ENCODE assay signal across 8 cellular contexts in the genomic region with DNA sequence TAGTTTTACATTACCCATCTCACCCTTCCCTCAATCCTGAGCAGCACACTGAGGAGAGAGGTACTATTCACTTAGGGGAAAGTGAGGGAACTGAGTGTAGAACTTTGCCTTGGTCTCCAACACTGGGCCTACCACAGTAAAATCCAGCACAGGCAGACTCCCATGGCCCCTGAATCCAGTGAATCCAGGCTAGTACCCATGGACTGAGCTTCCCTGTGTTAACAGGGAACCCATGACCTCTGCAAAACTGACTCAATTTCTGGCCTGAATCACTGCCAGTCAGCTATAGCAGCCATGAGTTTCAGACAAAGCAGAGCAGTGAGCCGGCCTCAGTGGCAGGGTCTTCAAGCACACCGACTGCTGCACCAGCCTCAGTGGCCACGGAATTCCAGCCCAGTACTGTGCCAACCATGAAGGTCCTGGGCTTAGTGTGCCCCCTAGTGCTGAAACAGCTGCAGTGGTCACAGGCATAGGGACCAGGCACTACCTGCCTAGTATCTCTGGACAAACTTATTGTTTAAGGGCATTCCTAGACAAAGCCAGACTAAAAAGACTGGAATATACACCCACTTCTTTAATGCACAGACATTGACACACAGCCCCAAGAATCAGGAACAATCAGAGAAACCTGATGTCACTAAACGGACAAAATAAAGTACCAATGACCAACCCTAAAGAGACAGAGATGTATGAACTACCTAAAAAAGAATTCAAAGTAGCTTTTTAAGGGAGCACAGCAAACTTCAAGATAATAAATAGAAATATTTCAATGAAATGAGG.
A peak's percentile ranks its signal among the peaks of the same experiment; 100 is the strongest.
DNase-seq lines count a peak whose midpoint lies in the region; ATAC-seq and TF ChIP-seq lines count a peak whose summit lies in the region.

No MANE protein-coding gene starts in this region.

- H3K27me3 Mint-ChIP-seq in Caco-2 (ENCODE audit: insufficient read depth, unreplicated experiment) (no peaks in the 10 kb centered on the region), HFFc6 (ENCODE audit: insufficient read depth) (peaks cover 3% of the 10 kb centered on the region; the same call in 1 of the 2 replicates)
- H3K27me3 Mint-ChIP-seq in activated CD8-positive, alpha-beta T cell treated with anti-CD3 and anti-CD28 coated beads, Interleukin-2, amount 10 ng/mL, durations not matched to agents 7 days and 5 days (ENCODE audit: low read depth) = no peaks in the 10 kb centered on the region

- no peaks in the 10 kb centered on the region for H3K36me3 ChIP-seq in Caco-2 (ENCODE audit: control insufficient read depth, insufficient read depth, low read length)

- H3K27me3 ChIP-seq in Caco-2 (replicated peaks; ENCODE audit: control insufficient read depth, insufficient read depth, low read length) = no peaks in the 10 kb centered on the region
- H3K27me3 ChIP-seq in right cardiac atrium (ENCODE audit: control insufficient read depth, insufficient read depth) = no peaks in the 10 kb centered on the region

- 51% methylated on average over 4 of the region's 4 CpGs for WGBS in right cardiac atrium

- no peaks in the 10 kb centered on the region for H3K4me1 ChIP-seq in Caco-2
- H3K4me1 ChIP-seq in right cardiac atrium (ENCODE audit: control insufficient read depth, insufficient read depth, low read length) = no peaks in the 10 kb centered on the region

- H3K27ac Mint-ChIP-seq in Caco-2 (ENCODE audit: unreplicated experiment) = no peak overlapping the region
- no peak overlapping the region for H3K27ac Mint-ChIP-seq in HFFc6
- H3K27ac Mint-ChIP-seq in activated CD8-positive, alpha-beta T cell treated with anti-CD3 and anti-CD28 coated beads, Interleukin-2, amount 10 ng/mL, durations not matched to agents 7 days and 5 days = no peak overlapping the region

- peaks cover 3% of the 10 kb centered on the region; the same call in 1 of the 2 replicates for H3K9me3 ChIP-seq in Caco-2
- no peaks in the 10 kb centered on the region for H3K9me3 ChIP-seq in right cardiac atrium (ENCODE audit: control insufficient read depth, low read length)

- no peak overlapping the region for H3K27ac ChIP-seq in right cardiac atrium (ENCODE audit: low read length)

- H3K4me3 Mint-ChIP-seq in Caco-2 (ENCODE audit: unreplicated experiment) (no peak overlapping the region), HFFc6 (no peak overlapping the region)
- H3K4me3 Mint-ChIP-seq in activated CD8-positive, alpha-beta T cell treated with anti-CD3 and anti-CD28 coated beads, Interleukin-2, amount 10 ng/mL, durations not matched to agents 7 days and 5 days = no peak overlapping the region

- H3K4me3 ChIP-seq in Caco-2 (ENCODE audit: low read depth, low read length) (no peak overlapping the region), right cardiac atrium (ENCODE audit: low read length) (no peak overlapping the region)

- intact Hi-C loops in Caco-2 (cut with micrococcal nuclease; ENCODE audit: unreplicated experiment) (loop anchor here (5.0 kb wide), 2 partner anchors 326 to 461 kb away; a partner anchor contains a TSS), right cardiac atrium (cut with DNase I) (no loop called here)

- TF ChIP-seq CTCF in Caco-2 (IDR thresholded peaks at IDR 0.05; ENCODE audit: insufficient read depth in 1 of 2, low read depth in 1 of 2, low read length in 1 of 2, severe bottlenecking in 1 of 2, unreplicated experiment in 1 of 2) (peak; percentile 37 to 55), HFFc6 (IDR thresholded peaks at IDR 0.05) (peak; percentile 72)

- no TSS peak for BruUV-seq in Caco-2 (replicated peaks; lab: Mats Ljungman, UMichigan)

- H3K4me1 Mint-ChIP-seq in Caco-2 (ENCODE audit: low read depth, unreplicated experiment) = no peaks in the 10 kb centered on the region
- H3K4me1 Mint-ChIP-seq in HFFc6 (ENCODE audit: low read depth) = no peaks in the 10 kb centered on the region
- H3K4me1 Mint-ChIP-seq in activated CD8-positive, alpha-beta T cell treated with anti-CD3 and anti-CD28 coated beads, Interleukin-2, amount 10 ng/mL, durations not matched to agents 7 days and 5 days (ENCODE audit: low read depth) = peaks cover 6% of the 10 kb centered on the region

- CTCF ChIA-PET in Caco-2 (lab: Charles Lee) = interaction anchor here (1.1 kb wide), 1 partner anchor 474 kb away, joined by 3 read pairs; no protein-coding TSS in a partner anchor
- CTCF ChIA-PET in activated CD8-positive, alpha-beta T cell treated with anti-CD3 and anti-CD28 coated beads, Interleukin-2, amount 10 ng/mL, durations not matched to agents 7 days and 5 days (lab: Charles Lee) = interaction anchor here (0.8 to 2.1 kb wide), 19 partner anchors 8 to 474 kb away, joined by 3 to 12 read pairs (median 4); no protein-coding TSS in a partner anchor

- H3K36me3 Mint-ChIP-seq in Caco-2 (ENCODE audit: insufficient read depth, unreplicated experiment) (no peaks in the 10 kb centered on the region), HFFc6 (ENCODE audit: low read depth) (no peaks in the 10 kb centered on the region)
- peaks cover 12% of the 10 kb centered on the region for H3K36me3 Mint-ChIP-seq in activated CD8-positive, alpha-beta T cell treated with anti-CD3 and anti-CD28 coated beads, Interleukin-2, amount 10 ng/mL, durations not matched to agents 7 days and 5 days (ENCODE audit: low read depth)

- ATAC-seq in activated CD8-positive, alpha-beta T cell treated with anti-CD3 and anti-CD28 coated beads, Interleukin-2, amount 10 ng/mL, durations not matched to agents 7 days and 5 days = peak; percentile 53
- ATAC-seq in GM18520 (IDR thresholded peaks at IDR 0.05; ENCODE audit: unreplicated experiment) = no peak
- no peak for ATAC-seq in right cardiac atrium
- ATAC-seq in HG03469 (IDR thresholded peaks at IDR 0.05; ENCODE audit: unreplicated experiment) = no peak

- peak in 1 of 2 experiments; percentile 30 for DNase-seq in Caco-2
- DNase-seq in HFFc6 = no peak
- DNase-seq in activated CD8-positive, alpha-beta T cell treated with anti-CD3 and anti-CD28 coated beads, Interleukin-2, amount 10 ng/mL, durations not matched to agents 7 days and 5 days = peak; percentile 39
- peak; percentile 74 for DNase-seq in islet precursor cell
- DNase-seq in right cardiac atrium = no peak
- DNase-seq in NCI-H2029 treated with DMSO at 0.1 percent for 48 hours (lab: John Stamatoyannopoulos, UW) = no peak

- H3K9me3 Mint-ChIP-seq in Caco-2 (ENCODE audit: unreplicated experiment) (peaks cover 13% of the 10 kb centered on the region), HFFc6 (peaks cover 8% of the 10 kb centered on the region)
- peaks cover 23% of the 10 kb centered on the region for H3K9me3 Mint-ChIP-seq in activated CD8-positive, alpha-beta T cell treated with anti-CD3 and anti-CD28 coated beads, Interleukin-2, amount 10 ng/mL, durations not matched to agents 7 days and 5 days (ENCODE audit: insufficient read depth)

- POLR2A ChIA-PET in Caco-2 (lab: Charles Lee) = no interaction called here
- POLR2A ChIA-PET in activated CD8-positive, alpha-beta T cell treated with anti-CD3 and anti-CD28 coated beads, Interleukin-2, amount 10 ng/mL, durations not matched to agents 7 days and 5 days (lab: Charles Lee) = interaction anchor here (0.7 kb wide), 1 partner anchor 468 kb away, joined by 3 read pairs; no protein-coding TSS in a partner anchor

Comparison
In these comparisons a context has a peak if more than half of its experiments do, and no peak if none do; other contexts are left out.
1. DNase-seq: peak in activated CD8-positive, alpha-beta T cell treated with anti-CD3 and anti-CD28 coated beads, Interleukin-2, amount 10 ng/mL, durations not matched to agents 7 days and 5 days (single experiment) and islet precursor cell (single experiment); none in HFFc6 (single experiment), right cardiac atrium (0 of 3) and NCI-H2029 treated with DMSO at 0.1 percent for 48 hours (single experiment).